Comparison of ENCODE assay signal across 1 cellular context in genomic region chr19:50135856-50136602, GRCh38.
A peak's percentile ranks its signal among the peaks of the same experiment; 100 is the strongest.
TF ChIP-seq lines count a peak whose summit lies in the region.

No MANE protein-coding gene starts in this region.

TF ChIP-seq in SK-N-SH, 30 proteins besides CTCF, POLR2A, EP300 and RAD21:
- TF ChIP-seq EZH2phosphoT487 (IDR thresholded peaks at IDR 0.05; ENCODE audit: borderline replicate concordance, low read depth), result 0 out of 2 replicates have a peak, but pooled peaks have one; percentile 63
